Comparison of ENCODE assay signal across 1 cellular context in the genomic region with DNA sequence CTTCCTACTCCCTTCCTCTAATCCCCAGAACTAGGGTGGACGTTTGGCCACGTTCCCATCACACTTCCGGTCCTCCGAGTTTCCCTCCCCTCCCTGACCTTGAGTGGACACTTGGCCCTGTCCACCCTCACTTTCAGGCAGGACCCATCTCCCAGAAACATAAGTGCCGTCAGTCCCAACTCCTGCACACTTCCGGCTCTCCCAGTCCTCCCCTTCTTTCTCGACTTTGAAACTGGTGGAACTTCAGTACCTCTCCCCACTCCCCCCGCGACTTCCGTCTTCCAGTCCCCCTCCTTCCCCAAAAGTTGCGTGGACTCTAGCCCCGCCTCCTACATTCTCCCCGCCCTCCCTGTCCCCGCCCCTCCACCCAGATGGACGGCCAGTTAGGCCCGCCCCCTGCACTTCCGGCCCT.
TF ChIP-seq lines count a peak whose summit lies in the region.

No MANE protein-coding gene starts in this region.

TF ChIP-seq in IMR-90, 13 proteins besides CTCF, POLR2A, EP300 and RAD21:
- TF ChIP-seq, protein P1, sequence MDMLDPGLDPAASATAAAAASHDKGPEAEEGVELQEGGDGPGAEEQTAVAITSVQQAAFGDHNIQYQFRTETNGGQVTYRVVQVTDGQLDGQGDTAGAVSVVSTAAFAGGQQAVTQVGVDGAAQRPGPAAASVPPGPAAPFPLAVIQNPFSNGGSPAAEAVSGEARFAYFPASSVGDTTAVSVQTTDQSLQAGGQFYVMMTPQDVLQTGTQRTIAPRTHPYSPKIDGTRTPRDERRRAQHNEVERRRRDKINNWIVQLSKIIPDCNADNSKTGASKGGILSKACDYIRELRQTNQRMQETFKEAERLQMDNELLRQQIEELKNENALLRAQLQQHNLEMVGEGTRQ (IDR thresholded peaks at IDR 0.05; ENCODE audit: low read depth, low read length) = no peak
- TF ChIP-seq MXI1 (IDR thresholded peaks at IDR 0.05; ENCODE audit: borderline replicate concordance, low read depth, low read length) = no peak
- no peak for TF ChIP-seq RFX5 (IDR thresholded peaks at IDR 0.05; ENCODE audit: low read depth, low read length)
- no peak for TF ChIP-seq RCOR1 (IDR thresholded peaks at IDR 0.05; ENCODE audit: insufficient replicate concordance, low read length)
- TF ChIP-seq CEBPB (IDR thresholded peaks at IDR 0.05; ENCODE audit: low read depth, low read length) = no peak
- TF ChIP-seq FOS (IDR thresholded peaks at IDR 0.05; ENCODE audit: low read depth, low read length) = no peak
- no peak for TF ChIP-seq NFE2L2 (IDR thresholded peaks at IDR 0.05; ENCODE audit: low read depth, low read length)
- TF ChIP-seq SMC3 (IDR thresholded peaks at IDR 0.05; ENCODE audit: low read depth, low read length) = no peak
- no peak for TF ChIP-seq CHD1 (IDR thresholded peaks at IDR 0.05; ENCODE audit: low read depth, low read length)
- TF ChIP-seq, protein P2, sequence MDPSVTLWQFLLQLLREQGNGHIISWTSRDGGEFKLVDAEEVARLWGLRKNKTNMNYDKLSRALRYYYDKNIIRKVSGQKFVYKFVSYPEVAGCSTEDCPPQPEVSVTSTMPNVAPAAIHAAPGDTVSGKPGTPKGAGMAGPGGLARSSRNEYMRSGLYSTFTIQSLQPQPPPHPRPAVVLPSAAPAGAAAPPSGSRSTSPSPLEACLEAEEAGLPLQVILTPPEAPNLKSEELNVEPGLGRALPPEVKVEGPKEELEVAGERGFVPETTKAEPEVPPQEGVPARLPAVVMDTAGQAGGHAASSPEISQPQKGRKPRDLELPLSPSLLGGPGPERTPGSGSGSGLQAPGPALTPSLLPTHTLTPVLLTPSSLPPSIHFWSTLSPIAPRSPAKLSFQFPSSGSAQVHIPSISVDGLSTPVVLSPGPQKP (IDR thresholded peaks at IDR 0.05; ENCODE audit: borderline replicate concordance, low read depth, low read length) = no peak
- no peak for TF ChIP-seq MAFK (IDR thresholded peaks at IDR 0.05; ENCODE audit: low read depth, low read length)
- no peak for TF ChIP-seq MAZ (IDR thresholded peaks at IDR 0.05; ENCODE audit: borderline replicate concordance, low read depth, low read length)
- TF ChIP-seq BHLHE40 (IDR thresholded peaks at IDR 0.05; ENCODE audit: low read depth, low read length) = no peak
